30 cellular contexts compared by ENCODE assay signal in the genomic region with DNA sequence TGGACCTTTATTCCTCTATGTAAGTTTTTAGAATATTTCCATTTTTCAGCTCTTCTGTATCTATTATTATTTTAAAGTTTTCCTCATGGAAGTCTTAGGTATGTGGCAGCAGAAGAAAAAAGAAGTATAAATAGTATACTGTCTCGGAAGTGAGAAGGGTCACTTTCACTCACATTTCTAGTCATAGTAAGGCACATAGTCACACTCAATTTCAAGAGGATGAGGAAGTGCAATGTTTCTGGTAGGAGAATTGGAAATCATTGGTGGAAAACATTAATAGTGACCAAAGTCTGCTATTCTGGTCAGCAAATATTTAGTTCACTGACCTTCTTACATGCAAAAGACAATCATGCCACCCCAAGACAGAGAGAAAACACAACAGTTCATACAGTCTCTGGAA. TPM values are rescaled to one million over a fixed set of nuclear protein-coding genes. Genes with fewer than 3 reads are reported as not detected.
"Had no signal": no experiment of that assay in that cellular context is flagged by ENCODE, and none has a peak within 500 bp of the region (broad histone marks: within the 10 kb centered on the region; RNA-seq: fewer than 3 reads in every experiment).

No MANE protein-coding gene starts in this region.

- H3K27ac ChIP-seq: colonic mucosa, epithelial cell of prostate, esophagus squamous epithelium, gastrocnemius medialis, heart right ventricle, left lung, lower lobe of right lung had no signal

- DNase-seq: colonic mucosa; cortex of kidney; effector CD8-positive, alpha-beta T cell; effector memory CD8-positive, alpha-beta T cell; endodermal cell; erythroblast; esophagus squamous epithelium; foreskin fibroblast; foreskin melanocyte; gastrocnemius medialis; glutamatergic neuron; head of caudate nucleus; heart right ventricle; hippocampal formation; left cardiac atrium; left lung; left ventricle myocardium superior; lower lobe of right lung; mesenchymal stem cell; midbrain had no signal

- H3K27me3 ChIP-seq: colonic mucosa, gastrocnemius medialis, left lung had no signal

- H3K27ac Mint-ChIP-seq: dendritic cell treated with granulocyte-macrophage colony-stimulating factor and Interleukin-4, amounts not matched to agents 40 ng/mL and 50 ng/mL, for 4 days; effector memory CD8-positive, alpha-beta T cell; endodermal cell had no signal

- H3K4me3 ChIP-seq: colonic mucosa, esophagus squamous epithelium, gastrocnemius medialis, heart right ventricle, left lung, lower lobe of right lung had no signal

- H3K27me3 Mint-ChIP-seq: dendritic cell treated with granulocyte-macrophage colony-stimulating factor and Interleukin-4, amounts not matched to agents 40 ng/mL and 50 ng/mL, for 4 days; effector memory CD8-positive, alpha-beta T cell had no signal

- H3K9me3 ChIP-seq: colonic mucosa, gastrocnemius medialis had no signal

- ATAC-seq: effector memory CD8-positive, alpha-beta T cell; esophagus mucosa; gastrocnemius medialis; heart right ventricle; left cardiac atrium; left lung; left ventricle myocardium superior; lower lobe of right lung had no signal

- H3K4me1 ChIP-seq: colonic mucosa, gastrocnemius medialis, lower lobe of right lung had no signal

- H3K4me3 Mint-ChIP-seq: dendritic cell treated with granulocyte-macrophage colony-stimulating factor and Interleukin-4, amounts not matched to agents 40 ng/mL and 50 ng/mL, for 4 days; effector memory CD8-positive, alpha-beta T cell; endodermal cell had no signal

- FAIRE-seq: endometrium, islet of Langerhans, keratinocyte had no signal

- H3K36me3 ChIP-seq: colonic mucosa, esophagus squamous epithelium, gastrocnemius medialis, heart right ventricle, left lung, lower lobe of right lung had no signal

RNA-seq across cellular contexts. Expression of a gene that starts 35.2 kb away (rescaled TPM):
- total RNA-seq: dermis microvascular lymphatic vessel endothelial cell, endodermal cell, glomerular endothelial cell, kidney epithelial cell, lung microvascular endothelial cell had no signal
- polyA plus RNA-seq: keratinocyte had no signal
